Comparison of ENCODE assay signal across 35 cellular contexts in the genomic region with DNA sequence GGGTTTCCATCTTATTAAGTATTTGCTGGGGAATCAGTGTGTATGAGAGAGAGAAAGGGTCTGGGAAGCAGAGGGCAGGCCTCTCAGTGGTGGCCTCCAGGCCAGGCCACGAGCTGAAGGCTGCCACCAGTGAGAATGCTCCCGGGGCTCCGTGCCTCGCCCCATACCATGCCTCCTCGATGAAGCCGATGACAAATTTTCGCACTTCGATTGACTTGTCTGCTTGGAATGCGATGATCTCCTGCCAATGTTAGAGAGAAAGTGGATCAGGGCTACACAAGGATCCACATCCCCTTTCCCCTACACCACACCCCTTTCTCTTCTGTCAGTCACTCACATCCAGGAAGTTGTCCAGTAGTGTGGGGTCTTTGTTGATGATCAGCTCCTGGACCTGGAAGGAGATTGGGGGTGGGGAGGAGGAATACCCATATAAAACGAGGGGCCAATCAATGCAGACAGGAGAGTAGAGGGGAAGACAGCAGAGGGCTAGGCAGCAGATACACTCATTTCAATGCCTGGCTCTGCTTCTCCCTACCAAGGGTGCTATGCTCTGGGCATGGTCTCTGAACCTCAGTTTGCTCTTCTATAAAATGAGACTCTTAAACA. TPM values are rescaled to one million over a fixed set of nuclear protein-coding genes. Genes with fewer than 3 reads are reported as not detected.
DNase-seq lines count a peak whose midpoint lies in the region; ATAC-seq and TF ChIP-seq lines count a peak whose summit lies in the region.
"Had no signal": no experiment of that assay in that cellular context is flagged by ENCODE, and none has a peak within 500 bp of the region (broad histone marks: within the 10 kb centered on the region; RNA-seq: fewer than 3 reads in every experiment).

No MANE protein-coding gene starts in this region.

- TF ChIP-seq CTCF in RWPE1 (conservative IDR thresholded peaks at IDR 0.05; ENCODE audit: low read depth) (no peak), fibroblast of mammary gland (conservative IDR thresholded peaks at IDR 0.05; ENCODE audit: control insufficient read depth, insufficient read depth, low read depth, low read length) (no peak), neural progenitor cell (IDR thresholded peaks at IDR 0.05) (no peak)

- CTCF ChIA-PET in activated CD4-positive, alpha-beta T cell treated with anti-CD3 and anti-CD28 coated beads for 36 hours (lab: Charles Lee), result interaction anchor here (1.5 kb wide), 1 partner anchor 53 kb away, joined by 4 read pairs; no protein-coding TSS in a partner anchor
- CTCF ChIA-PET in RWPE1 (lab: Yijun Ruan, JAX), result no interaction called here

- H3K27ac ChIP-seq in RWPE1 (peak overlapping the region; percentile 42), neural progenitor cell (no peak overlapping the region)
- H3K27ac ChIP-seq: 22Rv1, C4-2B, cardiac muscle cell, heart left ventricle, ovary, suprapubic skin had no signal

- H3K4me1 ChIP-seq in neural progenitor cell, result no peaks in the 10 kb centered on the region
- H3K4me1 ChIP-seq: heart left ventricle, suprapubic skin had no signal

- no peak overlapping the region for H3K4me3 ChIP-seq in fibroblast of mammary gland (ENCODE audit: control insufficient read depth, low read depth, low read length)
- no peak overlapping the region for H3K4me3 ChIP-seq in neural progenitor cell
- H3K4me3 ChIP-seq: cardiac muscle cell, heart left ventricle, K562, lung, mucosa of descending colon, ovary, suprapubic skin had no signal

- peaks cover 26% of the 10 kb centered on the region for H4K20me1 ChIP-seq in neural progenitor cell (ENCODE audit: low read depth)

- no peaks in the 10 kb centered on the region for H3K9me3 ChIP-seq in neural progenitor cell (ENCODE audit: low read depth)
- H3K9me3 ChIP-seq: heart left ventricle, mucosa of descending colon, ovary, suprapubic skin had no signal

- H3K4me2 ChIP-seq in neural progenitor cell, result no peak overlapping the region

- H3F3A ChIP-seq in neural progenitor cell (ENCODE audit: low read depth), result peaks cover 5% of the 10 kb centered on the region

- H3K36me3 Mint-ChIP-seq in activated CD4-positive, alpha-beta T cell treated with anti-CD3 and anti-CD28 coated beads for 36 hours (ENCODE audit: low read depth), result peaks cover 38% of the 10 kb centered on the region
- peaks cover 27% of the 10 kb centered on the region for H3K36me3 Mint-ChIP-seq in neural progenitor cell

- peak overlapping the region; percentile 7 for H3K27ac Mint-ChIP-seq in activated CD4-positive, alpha-beta T cell treated with anti-CD3 and anti-CD28 coated beads for 36 hours
- H3K27ac Mint-ChIP-seq in neural progenitor cell, result no peak overlapping the region
- H3K27ac Mint-ChIP-seq: activated CD8-positive, alpha-beta T cell treated with anti-CD3 and anti-CD28 coated beads for 36 hours; activated T-helper 17 cell treated with anti-CD3 and anti-CD28 coated beads, Interleukin-2, amount 50 U/mL, for 72 hours; natural killer cell treated with Interleukin-12 subunit alpha and Interleukin-12 subunit beta and Interleukin-15 and Interleukin-18, amount 100 ng/mL, for 72 hours had no signal

- H3K27me3 ChIP-seq in neural progenitor cell, result no peaks in the 10 kb centered on the region
- H3K27me3 ChIP-seq: cardiac muscle cell, heart left ventricle, ovary, suprapubic skin had no signal

- no peaks in the 10 kb centered on the region for H3K36me3 ChIP-seq in neural progenitor cell
- H3K36me3 ChIP-seq: ovary had no signal

- DNase-seq in activated CD4-positive, alpha-beta T cell treated with anti-CD3 and anti-CD28 coated beads for 36 hours, result no peak
- DNase-seq in activated CD4-positive, alpha-beta T cell treated with anti-CD3 and anti-CD28 coated beads for 4 hours, result no peak
- DNase-seq in RWPE1 (ENCODE audit: low spot score), result peak; percentile 34
- DNase-seq in fibroblast of mammary gland (ENCODE audit: low read depth), result peak; percentile 67
- peak; percentile 23 for DNase-seq in posterior vena cava (ENCODE audit: low spot score)
- DNase-seq in neural progenitor cell (ENCODE audit: low spot score), result no peak
- no peak for DNase-seq in T-helper 9 cell
- no peak for DNase-seq in SKM-1 treated with dmso at 0.1 percent for 144 hours (lab: John Stamatoyannopoulos, UW; ENCODE audit: unreplicated experiment)
- DNase-seq: activated CD8-positive, alpha-beta memory T cell treated with anti-CD3 and anti-CD28 coated beads, Interleukin-2, amount 50 U/mL, for 48 hours; activated CD8-positive, alpha-beta T cell treated with anti-CD3 and anti-CD28 coated beads for 36 hours; activated naive CD4-positive, alpha-beta T cell treated with anti-CD3 and anti-CD28 coated beads, Interleukin-2, amount 50 U/mL, for 16 hours; COR-L47; foreskin melanocyte; heart left ventricle; kidney glomerular epithelial cell; NCI-H1092 treated with DMSO at 0.1 percent for 48 hours; NCI-H1694 treated with DMSO at 0.1 percent for 48 hours; ovary; RPMI8226; stimulated activated naive CD4-positive, alpha-beta T cell treated with Interleukin-2 at 50 U/mL for 16 hours; T-helper 1 cell had no signal

- no peak overlapping the region for H3K4me3 Mint-ChIP-seq in activated CD4-positive, alpha-beta T cell treated with anti-CD3 and anti-CD28 coated beads for 36 hours
- no peak overlapping the region for H3K4me3 Mint-ChIP-seq in neural progenitor cell
- H3K4me3 Mint-ChIP-seq: activated CD8-positive, alpha-beta T cell treated with anti-CD3 and anti-CD28 coated beads for 36 hours; activated T-helper 17 cell treated with anti-CD3 and anti-CD28 coated beads, Interleukin-2, amount 50 U/mL, for 72 hours; natural killer cell treated with Interleukin-12 subunit alpha and Interleukin-12 subunit beta and Interleukin-15 and Interleukin-18, amount 100 ng/mL, for 72 hours had no signal

- no peak overlapping the region for H3K9ac ChIP-seq in neural progenitor cell

- POLR2A ChIA-PET in activated CD4-positive, alpha-beta T cell treated with anti-CD3 and anti-CD28 coated beads for 36 hours (lab: Charles Lee), result no interaction called here
- POLR2A ChIA-PET in RWPE1 (lab: Yijun Ruan, JAX; ENCODE audit: low non-redundant PET), result no interaction called here

- no peak overlapping the region for H2AFZ ChIP-seq in neural progenitor cell (replicated peaks)

- H3K9me3 Mint-ChIP-seq in activated CD4-positive, alpha-beta T cell treated with anti-CD3 and anti-CD28 coated beads for 36 hours (ENCODE audit: low read depth), result no peaks in the 10 kb centered on the region
- no peaks in the 10 kb centered on the region for H3K9me3 Mint-ChIP-seq in neural progenitor cell
- H3K9me3 Mint-ChIP-seq: activated CD8-positive, alpha-beta T cell treated with anti-CD3 and anti-CD28 coated beads for 36 hours; activated T-helper 17 cell treated with anti-CD3 and anti-CD28 coated beads, Interleukin-2, amount 50 U/mL, for 72 hours; natural killer cell treated with Interleukin-12 subunit alpha and Interleukin-12 subunit beta and Interleukin-15 and Interleukin-18, amount 100 ng/mL, for 72 hours had no signal

- H3K79me2 ChIP-seq in neural progenitor cell (ENCODE audit: low read depth), result peaks cover 24% of the 10 kb centered on the region

- no peak for ATAC-seq in activated CD4-positive, alpha-beta T cell treated with anti-CD3 and anti-CD28 coated beads for 36 hours
- ATAC-seq: activated CD4-positive, CD25-positive, alpha-beta regulatory T cell treated with anti-CD3 and anti-CD28 coated beads, Interleukin-2, amount 50 U/mL, for 24 hours; activated CD8-positive, alpha-beta T cell treated with anti-CD3 and anti-CD28 coated beads for 36 hours; activated T-helper 17 cell treated with anti-CD3 and anti-CD28 coated beads, Interleukin-2, amount 50 U/mL, for 72 hours; esophagus mucosa; K562; mucosa of descending colon; natural killer cell treated with Interleukin-12 subunit alpha and Interleukin-12 subunit beta and Interleukin-15 and Interleukin-18, amount 100 ng/mL, for 72 hours had no signal

- intact Hi-C loops in activated CD4-positive, alpha-beta T cell treated with anti-CD3 and anti-CD28 coated beads for 36 hours (cut with DNase I, micrococcal nuclease), result no loop called here
- intact Hi-C loops in posterior vena cava (cut with DNase I), result no loop called here

- no peaks in the 10 kb centered on the region for H3K4me1 Mint-ChIP-seq in activated CD4-positive, alpha-beta T cell treated with anti-CD3 and anti-CD28 coated beads for 36 hours
- H3K4me1 Mint-ChIP-seq in neural progenitor cell, result no peaks in the 10 kb centered on the region

- H3K27me3 Mint-ChIP-seq in activated CD4-positive, alpha-beta T cell treated with anti-CD3 and anti-CD28 coated beads for 36 hours, result no peaks in the 10 kb centered on the region
- H3K27me3 Mint-ChIP-seq in neural progenitor cell (ENCODE audit: insufficient read depth, low read depth), result no peaks in the 10 kb centered on the region
- H3K27me3 Mint-ChIP-seq: activated CD8-positive, alpha-beta T cell treated with anti-CD3 and anti-CD28 coated beads for 36 hours; activated T-helper 17 cell treated with anti-CD3 and anti-CD28 coated beads, Interleukin-2, amount 50 U/mL, for 72 hours; natural killer cell treated with Interleukin-12 subunit alpha and Interleukin-12 subunit beta and Interleukin-15 and Interleukin-18, amount 100 ng/mL, for 72 hours had no signal

RNA-seq across cellular contexts. Expression of gene SYMPK, which starts 10.7 kb away (rescaled TPM):
- total RNA-seq in activated CD4-positive, alpha-beta T cell treated with anti-CD3 and anti-CD28 coated beads for 36 hours, result 100 to 1,000 TPM; 108 to 128 TPM
- total RNA-seq in posterior vena cava, result 10 to 100 TPM; 41.2 to 44.6 TPM
- total RNA-seq in neural progenitor cell (ENCODE audit: low replicate concordance), result 38.3 and 65.7 TPM in 2 replicates

RNA-seq across cellular contexts. Expression of gene FOXA3, which starts 11.9 kb away (rescaled TPM):
- total RNA-seq in activated CD4-positive, alpha-beta T cell treated with anti-CD3 and anti-CD28 coated beads for 36 hours, result under 1 TPM; 0.40 to 0.62 TPM
- total RNA-seq in posterior vena cava (not detected), neural progenitor cell (ENCODE audit: low replicate concordance) (7.3 and 8.4 TPM in 2 replicates)
- total RNA-seq: esophagus mucosa, heart left ventricle, NCI-H460, SK-MEL-5, skeletal muscle tissue had no signal

RNA-seq across cellular contexts. Expression of gene IRF2BP1, which starts 33.7 kb away (rescaled TPM):
- total RNA-seq in activated CD4-positive, alpha-beta T cell treated with anti-CD3 and anti-CD28 coated beads for 36 hours, result 10 to 100 TPM; 12.6 to 15.2 TPM
- total RNA-seq in posterior vena cava (10 to 100 TPM; 14.3 to 14.5 TPM), neural progenitor cell (ENCODE audit: low replicate concordance) (9.8 and 34.5 TPM in 2 replicates)

RNA-seq across cellular contexts. Expression of gene RSPH6A, which starts 37.1 kb away (rescaled TPM):
- under 1 TPM; 0.21 to 0.23 TPM for total RNA-seq in activated CD4-positive, alpha-beta T cell treated with anti-CD3 and anti-CD28 coated beads for 36 hours
- not detected for total RNA-seq in posterior vena cava
- total RNA-seq in neural progenitor cell (ENCODE audit: low replicate concordance), result 0.22 TPM in 1 of 2 replicates, not detected in the other
- total RNA-seq: heart left ventricle, SK-MEL-5, skeletal muscle tissue had no signal

RNA-seq across cellular contexts. Expression of gene MYPOP, which starts 50.2 kb away (rescaled TPM):
- total RNA-seq in activated CD4-positive, alpha-beta T cell treated with anti-CD3 and anti-CD28 coated beads for 36 hours, result 1 to 10 TPM; 5.0 to 5.6 TPM
- 1 to 10 TPM; 4.3 to 6.1 TPM for total RNA-seq in posterior vena cava
- 0.07 and 1.9 TPM in 2 replicates for total RNA-seq in neural progenitor cell (ENCODE audit: low replicate concordance)

Comparison
In these comparisons a context has a peak if more than half of its experiments do, and no peak if none do; other contexts are left out.
1. DNase-seq: peak in RWPE1 (single experiment), fibroblast of mammary gland (single experiment) and posterior vena cava (single experiment); none in activated CD4-positive, alpha-beta T cell treated with anti-CD3 and anti-CD28 coated beads for 36 hours (single experiment), activated CD4-positive, alpha-beta T cell treated with anti-CD3 and anti-CD28 coated beads for 4 hours (0 of 2), neural progenitor cell (single experiment), T-helper 9 cell (single experiment) and SKM-1 treated with dmso at 0.1 percent for 144 hours (single experiment).